In genomic region chr9:113111065-113111951, GRCh38 we compare ENCODE assay signal across 8 cellular contexts. TPM values are rescaled to one million over a fixed set of nuclear protein-coding genes. Genes with fewer than 3 reads are reported as not detected.
A peak's percentile ranks its signal among the peaks of the same experiment; 100 is the strongest.
DNase-seq lines count a peak whose midpoint lies in the region; ATAC-seq and TF ChIP-seq lines count a peak whose summit lies in the region.
"Not testable (repeated sequence)": the region's sequence is repeated elsewhere in the genome, so short reads cannot be mapped to it uniquely, and the experiment has no call there.

No MANE protein-coding gene starts in this region.

- H3K4me1 ChIP-seq in left lung (peaks cover 2 to 12% of the 10 kb centered on the region in 2 donors), skeletal muscle satellite cell (ENCODE audit: control insufficient read depth, insufficient read depth, low read length) (peaks cover 11% of the 10 kb centered on the region)

- H3K9me3 ChIP-seq in left lung; skeletal muscle satellite cell (replicated peaks; ENCODE audit: low read length): not testable (repeated sequence)

- ATAC-seq in GM18868 (IDR thresholded peaks at IDR 0.05; ENCODE audit: unreplicated experiment) (peak; percentile 67), HG02571 (IDR thresholded peaks at IDR 0.05; ENCODE audit: unreplicated experiment) (peak; percentile 61), left lung (peak; percentile 87)

- intact Hi-C loops in left lung (cut with DNase I), result not testable (repeated sequence)

- H3K27me3 ChIP-seq in left lung; skeletal muscle satellite cell (ENCODE audit: control insufficient read depth, insufficient read depth, low read length): not testable (repeated sequence)

- peak; percentile 100 for TF ChIP-seq CTCF in VCaP (conservative IDR thresholded peaks at IDR 0.05)
- TF ChIP-seq CTCF in choroid plexus epithelial cell (conservative IDR thresholded peaks at IDR 0.05; ENCODE audit: low read depth, low read length), result peak; percentile 8
- peak; percentile 20 to 43 for TF ChIP-seq CTCF in left lung (IDR thresholded peaks at IDR 0.05)

- H3K4me3 ChIP-seq in choroid plexus epithelial cell (ENCODE audit: low read depth, low read length); left lung: not testable (repeated sequence)
- H3K4me3 ChIP-seq in skeletal muscle satellite cell (ENCODE audit: low read length), result peak overlapping the region; percentile 50

- H3K9ac ChIP-seq in skeletal muscle satellite cell (ENCODE audit: low read depth, low read length), result peak overlapping the region; percentile 49

- not testable (repeated sequence) for H3K36me3 ChIP-seq in left lung; skeletal muscle satellite cell (ENCODE audit: insufficient read depth, low read length)

- H3K27ac ChIP-seq in VCaP, left lung: not testable (repeated sequence)

- peak; percentile 30 for DNase-seq in Ammon's horn (ENCODE audit: low spot score)
- DNase-seq in HuH-7 (ENCODE audit: low spot score), result peak; percentile 34
- not testable (repeated sequence) for DNase-seq in choroid plexus epithelial cell (ENCODE audit: low read depth); left lung

- H3K4me2 ChIP-seq in skeletal muscle satellite cell (ENCODE audit: low read length), result peak overlapping the region; percentile 76

RNA-seq across cellular contexts. Expression of gene SLC31A2, which starts 39.5 kb away (rescaled TPM):
- total RNA-seq in left lung, result 10 to 100 TPM; 22.0 to 39.3 TPM
- total RNA-seq in skeletal muscle satellite cell (2012; rRNA removed), result 18.8 and 21.3 TPM in 2 replicates

RNA-seq across cellular contexts. Expression of gene ZFP37, which starts 54.8 kb away (rescaled TPM):
- total RNA-seq in left lung, result 1 to 10 TPM; 1.8 to 2.2 TPM
- 0.76 and 1.3 TPM in 2 replicates for total RNA-seq in skeletal muscle satellite cell (2012; rRNA removed)

Comparison
In these comparisons a context has a peak if more than half of its experiments do, and no peak if none do; other contexts are left out.
1. CTCF ChIP-seq: peak in every context shown above with its lines; median percentile 100 in VCaP; 32 in left lung; 8 in choroid plexus epithelial cell.